ENCODE assay signal across 1 cellular context in the genomic region with DNA sequence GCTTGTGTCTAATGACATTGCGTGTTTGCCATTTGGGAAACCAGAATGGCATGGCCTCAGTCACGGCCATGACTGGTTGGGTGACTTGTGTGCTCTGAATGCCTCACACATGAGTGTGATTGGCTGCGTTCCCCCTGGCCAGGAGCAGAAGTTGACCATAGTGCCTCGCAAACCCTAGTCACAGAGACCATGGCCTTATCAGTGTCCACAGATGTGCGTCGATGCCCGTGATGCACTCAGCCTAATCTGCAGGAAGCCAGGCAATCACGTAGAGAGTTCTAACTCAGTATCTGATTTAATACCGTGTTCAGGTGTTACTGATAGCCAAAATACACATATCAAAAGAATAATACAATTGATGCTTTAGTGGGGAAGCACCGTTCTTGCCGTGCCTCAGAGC.
A peak's percentile ranks its signal among the peaks of the same experiment; 100 is the strongest.
TF ChIP-seq lines count a peak whose summit lies in the region.

No MANE protein-coding gene starts in this region.

TF ChIP-seq in K562, 482 proteins besides CTCF, POLR2A, EP300 and RAD21 (continued from another document and continues in another):
- TF ChIP-seq, protein P1, sequence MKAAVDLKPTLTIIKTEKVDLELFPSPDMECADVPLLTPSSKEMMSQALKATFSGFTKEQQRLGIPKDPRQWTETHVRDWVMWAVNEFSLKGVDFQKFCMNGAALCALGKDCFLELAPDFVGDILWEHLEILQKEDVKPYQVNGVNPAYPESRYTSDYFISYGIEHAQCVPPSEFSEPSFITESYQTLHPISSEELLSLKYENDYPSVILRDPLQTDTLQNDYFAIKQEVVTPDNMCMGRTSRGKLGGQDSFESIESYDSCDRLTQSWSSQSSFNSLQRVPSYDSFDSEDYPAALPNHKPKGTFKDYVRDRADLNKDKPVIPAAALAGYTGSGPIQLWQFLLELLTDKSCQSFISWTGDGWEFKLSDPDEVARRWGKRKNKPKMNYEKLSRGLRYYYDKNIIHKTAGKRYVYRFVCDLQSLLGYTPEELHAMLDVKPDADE (conservative IDR thresholded peaks at IDR 0.05; ENCODE audit: control insufficient read depth, low read depth, low read length), result no peak
- TF ChIP-seq ZBTB7A (IDR thresholded peaks at IDR 0.05; ENCODE audit: borderline replicate concordance, control insufficient read depth, low read depth, low read length) (no peak), SOX6 (IDR thresholded peaks at IDR 0.05) (peak; percentile 89), HDAC2 (IDR thresholded peaks at IDR 0.05) (peak; percentile 84), ZNF766 (CRISPR knock-in tag; conservative IDR thresholded peaks at IDR 0.05) (peak; percentile 90), FOXM1 (IDR thresholded peaks at IDR 0.05; ENCODE audit: low read depth) (peak; percentile 83), FOXM1 (CRISPR knock-in tag; IDR thresholded peaks at IDR 0.05; ENCODE audit: low read depth) (no peak), BDP1 (IDR thresholded peaks at IDR 0.05; ENCODE audit: insufficient read depth, insufficient read length) (no peak), CREB1 (IDR thresholded peaks at IDR 0.05) (peak; percentile 34; the same call in 1 of the 2 replicates), CREB1 (CRISPR knock-in tag; IDR thresholded peaks at IDR 0.05) (peak; percentile 35; the same call in 1 of the 2 replicates), NKRF (IDR thresholded peaks at IDR 0.05; ENCODE audit: borderline replicate concordance) (no peak), ZNF407 (IDR thresholded peaks at IDR 0.05; ENCODE audit: low read depth) (no peak), YY1 (IDR thresholded peaks at IDR 0.05; ENCODE audit: borderline replicate concordance in 1 of 3, control insufficient read depth in 1 of 3, extremely low read depth in 1 of 3, insufficient read depth in 3 of 3, insufficient read length in 1 of 3, insufficient replicate concordance in 2 of 3, low read depth in 1 of 3, low read length in 2 of 3) (no peak), ZNF699 (CRISPR knock-in tag; IDR thresholded peaks at IDR 0.05; ENCODE audit: insufficient replicate concordance) (no peak), MYNN (IDR thresholded peaks at IDR 0.05) (peak; percentile 72), MYNN (CRISPR knock-in tag; IDR thresholded peaks at IDR 0.05) (no peak), SAFB (IDR thresholded peaks at IDR 0.05; ENCODE audit: borderline replicate concordance, low read depth, low read length) (no peak), ZNF717 (CRISPR knock-in tag; IDR thresholded peaks at IDR 0.05) (no peak), HCFC1 (IDR thresholded peaks at IDR 0.05; ENCODE audit: low read depth, low read length) (no peak), MLX (CRISPR knock-in tag; conservative IDR thresholded peaks at IDR 0.05) (no peak), ZNF184 (CRISPR knock-in tag; IDR thresholded peaks at IDR 0.05) (no peak), MCM5 (IDR thresholded peaks at IDR 0.05; ENCODE audit: low read depth) (no peak), PHF21A (IDR thresholded peaks at IDR 0.05; ENCODE audit: borderline replicate concordance, low read depth) (no peak), JUNB (CRISPR knock-in tag; conservative IDR thresholded peaks at IDR 0.05) (no peak), MAZ (CRISPR knock-in tag; conservative IDR thresholded peaks at IDR 0.05 in 1 of 2, IDR thresholded peaks at IDR 0.05 in 1 of 2) (0 out of 4 replicates have a peak, but pooled peaks of 1 of the 2 experiments have one; percentile 23), SMC3 (conservative IDR thresholded peaks at IDR 0.05; ENCODE audit: insufficient read depth, low read depth, low read length) (no peak), CHAMP1 (IDR thresholded peaks at IDR 0.05) (peak; percentile 54; the same call in 1 of the 2 replicates), ZFPM2 (CRISPR knock-in tag; IDR thresholded peaks at IDR 0.05) (no peak), ETS2 (tag; IDR thresholded peaks at IDR 0.05; ENCODE audit: borderline replicate concordance, poor library complexity, severe bottlenecking) (no peak), NFYB (IDR thresholded peaks at IDR 0.05; ENCODE audit: extremely low read depth, insufficient read length) (peak; percentile 47), DEAF1 (CRISPR knock-in tag; IDR thresholded peaks at IDR 0.05) (no peak)
- TF ChIP-seq, protein P2, sequence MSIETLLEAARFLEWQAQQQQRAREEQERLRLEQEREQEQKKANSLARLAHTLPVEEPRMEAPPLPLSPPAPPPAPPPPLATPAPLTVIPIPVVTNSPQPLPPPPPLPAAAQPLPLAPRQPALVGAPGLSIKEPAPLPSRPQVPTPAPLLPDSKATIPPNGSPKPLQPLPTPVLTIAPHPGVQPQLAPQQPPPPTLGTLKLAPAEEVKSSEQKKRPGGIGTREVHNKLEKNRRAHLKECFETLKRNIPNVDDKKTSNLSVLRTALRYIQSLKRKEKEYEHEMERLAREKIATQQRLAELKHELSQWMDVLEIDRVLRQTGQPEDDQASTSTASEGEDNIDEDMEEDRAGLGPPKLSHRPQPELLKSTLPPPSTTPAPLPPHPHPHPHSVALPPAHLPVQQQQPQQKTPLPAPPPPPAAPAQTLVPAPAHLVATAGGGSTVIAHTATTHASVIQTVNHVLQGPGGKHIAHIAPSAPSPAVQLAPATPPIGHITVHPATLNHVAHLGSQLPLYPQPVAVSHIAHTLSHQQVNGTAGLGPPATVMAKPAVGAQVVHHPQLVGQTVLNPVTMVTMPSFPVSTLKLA (conservative IDR thresholded peaks at IDR 0.05), result peak in 1 of 2 experiments; percentile 58; a peak in 2 of 4 replicates
- TF ChIP-seq, protein P3, sequence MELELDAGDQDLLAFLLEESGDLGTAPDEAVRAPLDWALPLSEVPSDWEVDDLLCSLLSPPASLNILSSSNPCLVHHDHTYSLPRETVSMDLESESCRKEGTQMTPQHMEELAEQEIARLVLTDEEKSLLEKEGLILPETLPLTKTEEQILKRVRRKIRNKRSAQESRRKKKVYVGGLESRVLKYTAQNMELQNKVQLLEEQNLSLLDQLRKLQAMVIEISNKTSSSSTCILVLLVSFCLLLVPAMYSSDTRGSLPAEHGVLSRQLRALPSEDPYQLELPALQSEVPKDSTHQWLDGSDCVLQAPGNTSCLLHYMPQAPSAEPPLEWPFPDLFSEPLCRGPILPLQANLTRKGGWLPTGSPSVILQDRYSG (tag; conservative IDR thresholded peaks at IDR 0.05; ENCODE audit: low read depth), result peak; percentile 66; the same call in 1 of the 2 replicates
